Comparison of ENCODE assay signal across 29 cellular contexts in the genomic region with DNA sequence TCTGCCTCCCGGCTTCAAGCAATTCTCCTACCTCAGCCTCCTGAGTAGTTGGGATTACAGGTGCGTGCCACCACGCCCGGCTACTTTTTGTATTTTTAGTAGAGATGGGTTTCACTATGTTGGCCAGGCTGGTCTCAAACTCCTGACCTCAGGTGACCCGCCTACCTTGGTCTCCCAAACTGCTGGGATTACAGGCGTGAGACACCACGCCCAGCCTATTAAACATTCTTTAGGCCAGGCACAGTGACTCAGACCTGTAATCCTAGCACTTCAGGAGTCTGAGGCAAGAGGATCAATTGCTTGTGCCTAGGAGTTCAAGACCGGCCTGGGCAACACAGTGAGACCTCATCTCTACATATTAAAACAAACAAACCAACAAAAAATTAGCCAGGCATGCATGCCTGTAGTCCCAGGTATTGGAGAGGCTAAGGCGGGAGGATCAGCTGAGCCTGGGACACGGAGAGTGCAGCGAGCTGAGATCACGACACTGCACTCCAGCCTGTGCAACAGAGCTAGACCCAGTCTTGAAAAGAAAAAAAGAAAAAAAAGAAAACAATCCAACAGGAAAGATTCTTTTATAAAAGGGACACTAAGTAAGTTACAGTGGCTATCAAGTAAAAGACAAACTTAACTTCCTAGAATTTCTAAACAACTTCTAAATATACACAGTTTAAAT.
DNase-seq lines count a peak whose midpoint lies in the region; ATAC-seq lines count a peak whose summit lies in the region.
"Had no signal": no experiment of that assay in that cellular context is flagged by ENCODE, and none has a peak within 500 bp of the region (broad histone marks: within the 10 kb centered on the region; RNA-seq: fewer than 3 reads in every experiment).

No MANE protein-coding gene starts in this region.

- intact Hi-C loops in activated CD4-positive, alpha-beta T cell treated with anti-CD3 and anti-CD28 coated beads for 36 hours (cut with DNase I, micrococcal nuclease), result no loop called here

- CTCF ChIA-PET in activated CD4-positive, alpha-beta T cell treated with anti-CD3 and anti-CD28 coated beads, Interleukin-2, amount 10 ng/mL, durations not matched to agents 7 days and 5 days (lab: Charles Lee), result interaction anchor here (1.4 kb wide), 1 partner anchor 36 kb away, joined by 3 read pairs; no protein-coding TSS in a partner anchor
- CTCF ChIA-PET in activated CD4-positive, alpha-beta T cell treated with anti-CD3 and anti-CD28 coated beads for 36 hours (lab: Charles Lee), result no interaction called here

- no peak for ATAC-seq in activated CD4-positive, alpha-beta T cell treated with anti-CD3 and anti-CD28 coated beads for 36 hours
- ATAC-seq in esophagus mucosa (peak; percentile 32), GM21529 (IDR thresholded peaks at IDR 0.05; ENCODE audit: unreplicated experiment) (no peak), GM21717 (IDR thresholded peaks at IDR 0.05; ENCODE audit: unreplicated experiment) (no peak)
- ATAC-seq in stimulated activated naive B cell treated with anti-CD40 and anti-IgM and Interleukin-4, amounts not matched to agents 10 μg/mL and 1 μg/mL and 100 μg/mL, for 72 hours (replicated peaks), result no peak
- ATAC-seq: activated T-cell treated with anti-CD3 and anti-CD28 coated beads, Interleukin-2, amount 50 U/mL, for 4 hours; heart left ventricle; sciatic nerve; stimulated activated effector memory CD8-positive, alpha-beta T cell treated with anti-CD3 and anti-CD28 coated beads, Interleukin-12 subunit alpha, Interleukin-12 subunit beta, amount 100 ng/mL, for 72 hours had no signal

- no peaks in the 10 kb centered on the region for H3K4me1 Mint-ChIP-seq in activated CD4-positive, alpha-beta T cell treated with anti-CD3 and anti-CD28 coated beads, Interleukin-2, amount 10 ng/mL, durations not matched to agents 7 days and 5 days
- H3K4me1 Mint-ChIP-seq in activated CD4-positive, alpha-beta T cell treated with anti-CD3 and anti-CD28 coated beads for 36 hours, result no peaks in the 10 kb centered on the region
- no peaks in the 10 kb centered on the region for H3K4me1 Mint-ChIP-seq in stimulated activated naive B cell treated with anti-CD40 and anti-IgM and Interleukin-4, amounts not matched to agents 10 μg/mL and 1 μg/mL and 100 μg/mL, for 72 hours
- H3K4me1 Mint-ChIP-seq: CD4-positive, alpha-beta memory T cell; stimulated activated effector memory CD8-positive, alpha-beta T cell treated with anti-CD3 and anti-CD28 coated beads, Interleukin-12 subunit alpha, Interleukin-12 subunit beta, amount 100 ng/mL, for 72 hours had no signal

- H3K27ac Mint-ChIP-seq in activated CD4-positive, alpha-beta T cell treated with anti-CD3 and anti-CD28 coated beads, Interleukin-2, amount 10 ng/mL, durations not matched to agents 7 days and 5 days, result peak overlapping the region; percentile 22
- no peak overlapping the region for H3K27ac Mint-ChIP-seq in activated CD4-positive, alpha-beta T cell treated with anti-CD3 and anti-CD28 coated beads for 36 hours
- H3K27ac Mint-ChIP-seq in stimulated activated naive B cell treated with anti-CD40 and anti-IgM and Interleukin-4, amounts not matched to agents 10 μg/mL and 1 μg/mL and 100 μg/mL, for 72 hours, result peak overlapping the region; percentile 56
- H3K27ac Mint-ChIP-seq: stimulated activated effector memory CD8-positive, alpha-beta T cell treated with anti-CD3 and anti-CD28 coated beads, Interleukin-12 subunit alpha, Interleukin-12 subunit beta, amount 100 ng/mL, for 72 hours; T-helper 1 cell treated with Interleukin-12 subunit alpha and Interleukin-12 subunit beta and Interleukin-4 antibody, amounts not matched to agents 30 μg/mL and 1 μg/mL, for 36 hours had no signal

- H3K36me3 Mint-ChIP-seq in activated CD4-positive, alpha-beta T cell treated with anti-CD3 and anti-CD28 coated beads, Interleukin-2, amount 10 ng/mL, durations not matched to agents 7 days and 5 days (ENCODE audit: low read depth), result peaks cover 38% of the 10 kb centered on the region
- peaks cover 28% of the 10 kb centered on the region for H3K36me3 Mint-ChIP-seq in activated CD4-positive, alpha-beta T cell treated with anti-CD3 and anti-CD28 coated beads for 36 hours (ENCODE audit: low read depth)
- H3K36me3 Mint-ChIP-seq in stimulated activated naive B cell treated with anti-CD40 and anti-IgM and Interleukin-4, amounts not matched to agents 10 μg/mL and 1 μg/mL and 100 μg/mL, for 72 hours, result peaks cover 14 to 20% of the 10 kb centered on the region in 2 donors

- H3K27me3 Mint-ChIP-seq in activated CD4-positive, alpha-beta T cell treated with anti-CD3 and anti-CD28 coated beads, Interleukin-2, amount 10 ng/mL, durations not matched to agents 7 days and 5 days, result no peaks in the 10 kb centered on the region
- H3K27me3 Mint-ChIP-seq in activated CD4-positive, alpha-beta T cell treated with anti-CD3 and anti-CD28 coated beads for 36 hours, result no peaks in the 10 kb centered on the region
- H3K27me3 Mint-ChIP-seq in stimulated activated naive B cell treated with anti-CD40 and anti-IgM and Interleukin-4, amounts not matched to agents 10 μg/mL and 1 μg/mL and 100 μg/mL, for 72 hours, result no peaks in the 10 kb centered on the region
- H3K27me3 Mint-ChIP-seq: CD4-positive, alpha-beta memory T cell had no signal

- no peak for DNase-seq in activated CD4-positive, alpha-beta T cell treated with anti-CD3 and anti-CD28 coated beads, Interleukin-2, amount 10 ng/mL, durations not matched to agents 7 days and 5 days
- DNase-seq in activated CD4-positive, alpha-beta T cell treated with anti-CD3 and anti-CD28 coated beads for 36 hours, result no peak
- DNase-seq in M059J (ENCODE audit: low read depth) (peak; percentile 9), NCI-H510A treated with DMSO at 0.1 percent for 48 hours (lab: John Stamatoyannopoulos, UW) (no peak)
- no peak for DNase-seq in stimulated activated naive B cell treated with anti-CD40 and anti-IgM and Interleukin-4, amounts not matched to agents 10 μg/mL and 1 μg/mL and 100 μg/mL, for 72 hours
- DNase-seq: 8988T; activated CD4-positive, alpha-beta T cell treated with anti-CD3 and anti-CD28 coated beads for 1 hour; activated T-cell treated with anti-CD3 and anti-CD28 coated beads, Interleukin-2, amount 50 U/mL, for 4 hours; adrenal gland; brain microvascular endothelial cell; CD4-positive, alpha-beta memory T cell; effector CD8-positive, alpha-beta T cell; EL; foreskin fibroblast; heart left ventricle; MG63; NCI-H1417; NCI-H2081 treated with DMSO at 0.1 percent for 48 hours; NCI-H345; NCI-H748 treated with DMSO at 0.1 percent for 48 hours; stimulated activated CD4-positive, alpha-beta T cell treated with anti-CD3 and anti-CD28 coated beads, Interleukin-4, amount 100 ng/mL, for 24 hours; substantia nigra; uterus had no signal

- H3K9me3 Mint-ChIP-seq in activated CD4-positive, alpha-beta T cell treated with anti-CD3 and anti-CD28 coated beads, Interleukin-2, amount 10 ng/mL, durations not matched to agents 7 days and 5 days, result no peaks in the 10 kb centered on the region
- no peaks in the 10 kb centered on the region for H3K9me3 Mint-ChIP-seq in activated CD4-positive, alpha-beta T cell treated with anti-CD3 and anti-CD28 coated beads for 36 hours (ENCODE audit: low read depth)
- no peaks in the 10 kb centered on the region for H3K9me3 Mint-ChIP-seq in stimulated activated naive B cell treated with anti-CD40 and anti-IgM and Interleukin-4, amounts not matched to agents 10 μg/mL and 1 μg/mL and 100 μg/mL, for 72 hours
- H3K9me3 Mint-ChIP-seq: activated T-cell treated with anti-CD3 and anti-CD28 coated beads, Interleukin-2, amount 50 U/mL, for 4 hours; CD4-positive, alpha-beta memory T cell; stimulated activated effector memory CD8-positive, alpha-beta T cell treated with anti-CD3 and anti-CD28 coated beads, Interleukin-12 subunit alpha, Interleukin-12 subunit beta, amount 100 ng/mL, for 72 hours; T-helper 1 cell treated with Interleukin-12 subunit alpha and Interleukin-12 subunit beta and Interleukin-4 antibody, amounts not matched to agents 30 μg/mL and 1 μg/mL, for 36 hours had no signal

- H3K4me3 Mint-ChIP-seq in activated CD4-positive, alpha-beta T cell treated with anti-CD3 and anti-CD28 coated beads, Interleukin-2, amount 10 ng/mL, durations not matched to agents 7 days and 5 days, result no peak overlapping the region
- no peak overlapping the region for H3K4me3 Mint-ChIP-seq in activated CD4-positive, alpha-beta T cell treated with anti-CD3 and anti-CD28 coated beads for 36 hours
- H3K4me3 Mint-ChIP-seq in stimulated activated naive B cell treated with anti-CD40 and anti-IgM and Interleukin-4, amounts not matched to agents 10 μg/mL and 1 μg/mL and 100 μg/mL, for 72 hours, result no peak overlapping the region
- H3K4me3 Mint-ChIP-seq: activated T-cell treated with anti-CD3 and anti-CD28 coated beads, Interleukin-2, amount 50 U/mL, for 4 hours; CD4-positive, alpha-beta memory T cell; stimulated activated effector memory CD8-positive, alpha-beta T cell treated with anti-CD3 and anti-CD28 coated beads, Interleukin-12 subunit alpha, Interleukin-12 subunit beta, amount 100 ng/mL, for 72 hours; T-helper 1 cell treated with Interleukin-12 subunit alpha and Interleukin-12 subunit beta and Interleukin-4 antibody, amounts not matched to agents 30 μg/mL and 1 μg/mL, for 36 hours had no signal

- POLR2A ChIA-PET in activated CD4-positive, alpha-beta T cell treated with anti-CD3 and anti-CD28 coated beads, Interleukin-2, amount 10 ng/mL, durations not matched to agents 7 days and 5 days (lab: Charles Lee), result no interaction called here
- POLR2A ChIA-PET in activated CD4-positive, alpha-beta T cell treated with anti-CD3 and anti-CD28 coated beads for 36 hours (lab: Charles Lee), result no interaction called here
